8 cellular contexts compared by ENCODE assay signal in the genomic region with DNA sequence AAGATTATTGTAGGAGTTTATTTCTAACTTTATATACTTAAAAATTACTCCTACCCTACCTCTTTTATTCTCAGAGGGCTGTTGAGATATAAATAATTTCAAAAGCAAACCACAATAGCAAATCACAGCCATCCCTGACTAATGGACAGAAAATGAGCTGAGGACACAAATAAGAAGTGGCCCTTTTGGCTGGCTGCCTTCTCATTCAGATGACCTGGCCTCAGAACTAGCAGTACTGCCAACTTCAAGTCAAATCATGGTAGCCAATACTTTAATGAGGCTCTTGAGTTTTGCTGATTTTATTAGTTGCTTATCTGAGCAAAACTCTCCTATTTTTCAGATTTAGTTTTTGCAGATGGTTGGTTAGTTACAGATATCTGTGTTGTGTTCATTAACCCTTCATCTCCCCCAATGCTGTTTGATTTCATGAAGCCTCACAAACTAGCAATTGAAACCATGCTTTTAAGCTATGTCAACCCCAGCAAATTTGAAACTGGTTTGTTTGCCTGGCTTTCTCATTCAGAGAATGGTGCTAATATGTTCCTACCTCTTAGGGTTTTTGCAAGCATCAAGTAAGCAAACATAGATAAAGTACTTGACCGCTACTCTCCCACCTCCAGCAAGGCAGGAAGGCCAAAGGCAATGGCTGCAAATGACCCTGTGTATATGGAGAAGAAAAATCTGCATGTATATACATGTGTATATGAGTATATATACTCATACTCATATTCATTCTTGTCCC.
DNase-seq lines count a peak whose midpoint lies in the region; ATAC-seq and TF ChIP-seq lines count a peak whose summit lies in the region.
"Had no signal": no experiment of that assay in that cellular context is flagged by ENCODE, and none has a peak within 500 bp of the region (broad histone marks: within the 10 kb centered on the region; RNA-seq: fewer than 3 reads in every experiment).

No MANE protein-coding gene starts in this region.

- H3K27ac ChIP-seq in dorsolateral prefrontal cortex (peak overlapping the region in 49 of 59 donors; percentile 5 to 90 (median 71)), upper lobe of right lung (peak overlapping the region; percentile 80)

- no peaks in the 10 kb centered on the region for H3K9me3 ChIP-seq in upper lobe of right lung

- no peak overlapping the region for H3K4me3 ChIP-seq in dorsolateral prefrontal cortex
- H3K4me3 ChIP-seq in upper lobe of right lung = no peak overlapping the region

- peak; percentile 53 for ATAC-seq in upper lobe of right lung
- ATAC-seq: natural killer cell had no signal

- TF ChIP-seq CTCF in dorsolateral prefrontal cortex (IDR thresholded peaks at IDR 0.05 in 54 of 56, conservative IDR thresholded peaks at IDR 0.05 in 2 of 56; ENCODE audit: low read depth in 1 of 56, partially characterized antibody in 56 of 56) (no peak), upper lobe of right lung (IDR thresholded peaks at IDR 0.05) (no peak)

- intact Hi-C loops in dorsolateral prefrontal cortex (cut with DNase I) (loop anchor here in 1 of 2 donors (10.0 kb wide), 1 partner anchor 327 kb away; no protein-coding TSS in a partner anchor), upper lobe of right lung (cut with DNase I) (no loop called here)

- H3K36me3 ChIP-seq in upper lobe of right lung = peaks cover 9% of the 10 kb centered on the region

- DNase-seq in NCI-H2196 (lab: John Stamatoyannopoulos, UW; ENCODE audit: unreplicated experiment) = peak; percentile 78
- DNase-seq in dorsolateral prefrontal cortex = peak in 1 of 10 donors; percentile 42
- DNase-seq in medulla oblongata (ENCODE audit: extremely low spot score) = peak; percentile 80
- no peak for DNase-seq in upper lobe of right lung
- no peak for DNase-seq in NCI-H2171 (lab: John Stamatoyannopoulos, UW)
- DNase-seq in SIG-M5 treated with dmso at 0.1 percent for 504 hours (lab: John Stamatoyannopoulos, UW; ENCODE audit: unreplicated experiment) = no peak
- DNase-seq in LoVo (ENCODE audit: low spot score) = no peak
- DNase-seq: natural killer cell had no signal

- H3K4me1 ChIP-seq in upper lobe of right lung = peaks cover 91% of the 10 kb centered on the region

- H3K27me3 ChIP-seq in dorsolateral prefrontal cortex = no peaks in the 10 kb centered on the region
- H3K27me3 ChIP-seq in upper lobe of right lung = no peaks in the 10 kb centered on the region

Comparison
In these comparisons a context has a peak if more than half of its experiments do, and no peak if none do; other contexts are left out.
1. DNase-seq: peak in NCI-H2196 (single experiment) and medulla oblongata (single experiment); none in upper lobe of right lung (single experiment), NCI-H2171 (single experiment), SIG-M5 treated with dmso at 0.1 percent for 504 hours (single experiment) and LoVo (single experiment).